Comparison of ENCODE assay signal across 8 cellular contexts in the genomic region with DNA sequence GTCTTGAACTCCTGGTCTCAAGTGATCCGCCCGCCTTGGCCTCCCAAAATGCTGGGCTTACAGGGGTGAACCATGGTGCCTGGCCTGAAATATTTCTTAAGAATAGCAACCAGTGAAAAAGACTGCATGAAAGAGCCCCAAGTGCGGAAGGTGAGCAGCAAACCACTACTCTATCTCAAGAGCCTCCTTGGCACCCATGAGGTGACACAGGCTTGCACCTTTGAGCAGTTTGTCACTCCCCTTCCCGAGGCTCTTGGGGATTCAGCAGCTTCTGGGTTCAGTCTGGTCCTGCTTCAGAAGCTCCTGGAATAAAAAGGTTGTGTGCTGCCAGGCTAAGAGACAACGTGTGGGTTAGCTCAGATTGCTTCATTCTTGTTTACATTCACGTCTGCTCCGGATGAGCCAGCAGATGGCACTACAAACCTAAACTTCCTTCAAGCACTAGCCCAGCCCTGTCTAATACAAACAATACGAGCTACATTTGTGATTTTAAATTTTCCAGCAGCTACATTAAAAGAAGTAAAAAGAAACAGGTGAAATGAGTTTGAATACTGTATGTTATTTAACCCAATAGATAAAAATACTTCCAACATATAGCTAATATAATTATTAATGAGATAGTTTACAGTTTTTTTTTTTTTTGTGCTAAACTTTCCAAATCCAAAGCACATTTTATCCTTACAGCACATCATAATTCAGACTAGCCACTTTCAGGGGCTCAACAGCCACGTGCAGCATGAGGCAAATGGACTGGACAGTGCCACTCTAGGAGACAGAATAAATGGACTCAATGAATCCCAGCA. TPM values are rescaled to one million over a fixed set of nuclear protein-coding genes. Genes with fewer than 3 reads are reported as not detected.
DNase-seq lines count a peak whose midpoint lies in the region; ATAC-seq and TF ChIP-seq lines count a peak whose summit lies in the region.

No MANE protein-coding gene starts in this region.

- H3K36me3 ChIP-seq in CD8-positive, alpha-beta memory T cell (ENCODE audit: insufficient read depth, low read length) = peaks cover 16% of the 10 kb centered on the region

- peak; percentile 77 for TF ChIP-seq CTCF in natural killer cell (IDR thresholded peaks at IDR 0.05)

- H3K4me1 Mint-ChIP-seq in CD8-positive, alpha-beta memory T cell = peaks cover 9 to 21% (median 16%) of the 10 kb centered on the region in 3 donors
- peaks cover 14 to 18% of the 10 kb centered on the region in 2 donors for H3K4me1 Mint-ChIP-seq in natural killer cell

- H3K27me3 Mint-ChIP-seq in CD8-positive, alpha-beta memory T cell = no peaks in the 10 kb centered on the region
- no peaks in the 10 kb centered on the region for H3K27me3 Mint-ChIP-seq in natural killer cell (ENCODE audit: low read depth in 2 of 2)

- in situ Hi-C loops in KBM-7 (cut with MboI; ENCODE audit: low pct_unique_long_range_greater_than_20kb, low sequenced_read_pairs) = loop anchor here (10.0 kb wide), 1 partner anchor 534 kb away; no protein-coding TSS in a partner anchor

- peak; percentile 43 to 78 (median 59) for DNase-seq in CD8-positive, alpha-beta memory T cell
- peak; percentile 76 for DNase-seq in KBM-7
- peak; percentile 91 for DNase-seq in OCI-M1 (lab: John Stamatoyannopoulos, UW)
- peak; percentile 52 for DNase-seq in activated T-cell treated with anti-CD3 and anti-CD28 coated beads for 48 hours (ENCODE audit: low read depth)
- DNase-seq in natural killer cell = peak; percentile 51

- H3K4me3 ChIP-seq in CD8-positive, alpha-beta memory T cell (ENCODE audit: low read length) = no peak overlapping the region

- ATAC-seq in GM19463 (IDR thresholded peaks at IDR 0.05; ENCODE audit: unreplicated experiment) (peak; percentile 85), esophagus mucosa (peak; percentile 94), natural killer cell (peak; percentile 90 to 99 (median 97))

- CTCF ChIA-PET in CD8-positive, alpha-beta memory T cell (lab: Charles Lee) = interaction anchor here (0.5 to 6.4 kb wide), 62 partner anchors 8 to 550 kb away, joined by 3 to 113 read pairs (median 4); a partner anchor contains a TSS

- peaks cover 0 to 55% (median 10%) of the 10 kb centered on the region in 3 donors for H3K36me3 Mint-ChIP-seq in CD8-positive, alpha-beta memory T cell
- H3K36me3 Mint-ChIP-seq in natural killer cell = no peaks in the 10 kb centered on the region

- H3K27ac ChIP-seq in CD8-positive, alpha-beta memory T cell (ENCODE audit: low read depth, low read length) = no peak overlapping the region
- H3K27ac ChIP-seq in temporal lobe (ENCODE audit: low read depth, low read length) = peak overlapping the region; percentile 92

- POLR2A ChIA-PET in CD8-positive, alpha-beta memory T cell (lab: Charles Lee) = interaction anchor here (0.5 to 1.4 kb wide), 5 partner anchors 12 to 589 kb away, joined by 3 to 10 read pairs (median 4); a partner anchor contains a TSS

- intact Hi-C loops in natural killer cell (cut with micrococcal nuclease) = loop anchor here (1.0 kb wide), 4 partner anchors 239 to 539 kb away; no protein-coding TSS in a partner anchor

- H3K27me3 ChIP-seq in CD8-positive, alpha-beta memory T cell (ENCODE audit: insufficient read depth, low read length, poor library complexity, severe bottlenecking) = no peaks in the 10 kb centered on the region

- H3K9me3 ChIP-seq in CD8-positive, alpha-beta memory T cell (ENCODE audit: low read length) = peaks cover 5% of the 10 kb centered on the region

- no peaks in the 10 kb centered on the region for H3K9me3 Mint-ChIP-seq in CD8-positive, alpha-beta memory T cell
- no peaks in the 10 kb centered on the region for H3K9me3 Mint-ChIP-seq in natural killer cell

- H3K4me1 ChIP-seq in CD8-positive, alpha-beta memory T cell (ENCODE audit: insufficient read depth, low read length) = peaks cover 13% of the 10 kb centered on the region

- H3K27ac Mint-ChIP-seq in CD8-positive, alpha-beta memory T cell = peak overlapping the region in 2 of 8 donors; percentile 7 to 35
- H3K27ac Mint-ChIP-seq in natural killer cell = peak overlapping the region in 1 of 2 donors; percentile 20

- H3K4me3 Mint-ChIP-seq in CD8-positive, alpha-beta memory T cell = no peak overlapping the region
- H3K4me3 Mint-ChIP-seq in natural killer cell = no peak overlapping the region

RNA-seq across cellular contexts. Expression of a gene that starts 46.2 kb away (rescaled TPM):
- total RNA-seq in CD8-positive, alpha-beta memory T cell = not detected
- polyA plus RNA-seq in CD8-positive, alpha-beta memory T cell = not detected
- total RNA-seq in esophagus mucosa (not detected), natural killer cell (not detected), temporal lobe (not detected)
